In genomic region chr4:168440442-168441264, GRCh38 we compare ENCODE assay signal across 8 cellular contexts. TPM values are rescaled to one million over a fixed set of nuclear protein-coding genes. Genes with fewer than 3 reads are reported as not detected.
DNase-seq lines count a peak whose midpoint lies in the region; ATAC-seq, FAIRE-seq and TF ChIP-seq lines count a peak whose summit lies in the region.

No MANE protein-coding gene starts in this region.

- no peak overlapping the region for H3K4me3 ChIP-seq in mesenchymal stem cell (ENCODE audit: insufficient read depth in 1 of 2, low read depth in 1 of 2, low read length in 2 of 2)

- H3K18ac ChIP-seq in mesenchymal stem cell (ENCODE audit: low read depth in 1 of 2, low read length in 2 of 2), result no peak overlapping the region

- H3K36me3 Mint-ChIP-seq in activated CD4-positive, alpha-beta memory T cell treated with anti-CD3 and anti-CD28 coated beads, Interleukin-2, amount 10 ng/mL, durations not matched to agents 7 days and 5 days (ENCODE audit: low read depth), result peaks cover 57% of the 10 kb centered on the region

- no peaks in the 10 kb centered on the region for H3K9me3 Mint-ChIP-seq in activated CD4-positive, alpha-beta memory T cell treated with anti-CD3 and anti-CD28 coated beads, Interleukin-2, amount 10 ng/mL, durations not matched to agents 7 days and 5 days

- peak overlapping the region; percentile 95 for H3K27ac ChIP-seq in mesenchymal stem cell (ENCODE audit: low read length, poor library complexity, severe bottlenecking)

- H3K4me1 ChIP-seq in mesenchymal stem cell (ENCODE audit: control insufficient read depth, insufficient read depth, low read depth, low read length), result peaks cover 1% of the 10 kb centered on the region

- no peak overlapping the region for H4K91ac ChIP-seq in mesenchymal stem cell (ENCODE audit: low read length)

- no peak overlapping the region for H3K4ac ChIP-seq in mesenchymal stem cell (ENCODE audit: low read depth in 1 of 2, low read length in 2 of 2)

- DNase-seq in RKO (ENCODE audit: low spot score), result peak; percentile 29
- peak; percentile 81 for DNase-seq in mesenchymal stem cell
- no peak for DNase-seq in D721Med (ENCODE audit: insufficient read length, low spot score)
- DNase-seq in NCI-H526 treated with DMSO at 0.1 percent for 48 hours (lab: John Stamatoyannopoulos, UW), result no peak
- DNase-seq in activated CD4-positive, alpha-beta memory T cell treated with anti-CD3 and anti-CD28 coated beads, Interleukin-2, amount 10 ng/mL, durations not matched to agents 7 days and 5 days, result no peak
- DNase-seq in DMS 273 (lab: John Stamatoyannopoulos, UW; ENCODE audit: unreplicated experiment), result no peak

- no peak overlapping the region for H3K14ac ChIP-seq in mesenchymal stem cell (ENCODE audit: low read length in 2 of 2)

- no peak overlapping the region for H2AK5ac ChIP-seq in mesenchymal stem cell (ENCODE audit: low read length, severe bottlenecking)

- H2BK15ac ChIP-seq in mesenchymal stem cell (ENCODE audit: low read depth, poor library complexity, severe bottlenecking), result no peak overlapping the region

- peaks cover 2% of the 10 kb centered on the region for H3K79me1 ChIP-seq in mesenchymal stem cell (replicated peaks; ENCODE audit: low read length, poor library complexity, severe bottlenecking)

- CTCF ChIA-PET in activated CD4-positive, alpha-beta memory T cell treated with anti-CD3 and anti-CD28 coated beads, Interleukin-2, amount 10 ng/mL, durations not matched to agents 7 days and 5 days (lab: Charles Lee), result no interaction called here

- POLR2A ChIA-PET in activated CD4-positive, alpha-beta memory T cell treated with anti-CD3 and anti-CD28 coated beads, Interleukin-2, amount 10 ng/mL, durations not matched to agents 7 days and 5 days (lab: Charles Lee), result no interaction called here

- no peak for FAIRE-seq in D721Med (lab: Jason Lieb, UNC)

- H2BK5ac ChIP-seq in mesenchymal stem cell (ENCODE audit: low read depth, low read length, poor library complexity, severe bottlenecking), result peak overlapping the region; percentile 84

- no peak overlapping the region for H3K4me2 ChIP-seq in mesenchymal stem cell (ENCODE audit: low read length, poor library complexity, severe bottlenecking)

- WGBS in mesenchymal stem cell, result 50% methylated on average over 2 of the region's 4 CpGs

- no peaks in the 10 kb centered on the region for H3K27me3 Mint-ChIP-seq in activated CD4-positive, alpha-beta memory T cell treated with anti-CD3 and anti-CD28 coated beads, Interleukin-2, amount 10 ng/mL, durations not matched to agents 7 days and 5 days

- no peak for TF ChIP-seq CTCF in D721Med (IDR thresholded peaks at IDR 0.05; ENCODE audit: insufficient read depth, missing control alignments)

- no peak overlapping the region for H3K27ac Mint-ChIP-seq in activated CD4-positive, alpha-beta memory T cell treated with anti-CD3 and anti-CD28 coated beads, Interleukin-2, amount 10 ng/mL, durations not matched to agents 7 days and 5 days

- no peak overlapping the region for H2AFZ ChIP-seq in mesenchymal stem cell (ENCODE audit: low read depth, low read length)

- H3K23ac ChIP-seq in mesenchymal stem cell (ENCODE audit: low read length in 2 of 2), result no peak overlapping the region

- no peak overlapping the region for H3K4me3 Mint-ChIP-seq in activated CD4-positive, alpha-beta memory T cell treated with anti-CD3 and anti-CD28 coated beads, Interleukin-2, amount 10 ng/mL, durations not matched to agents 7 days and 5 days

- no peak overlapping the region for H2BK120ac ChIP-seq in mesenchymal stem cell (ENCODE audit: low read depth, low read length)

- no peak overlapping the region for H4K8ac ChIP-seq in mesenchymal stem cell (ENCODE audit: low read length)

- no peaks in the 10 kb centered on the region for H3K27me3 ChIP-seq in mesenchymal stem cell (ENCODE audit: control insufficient read depth in 1 of 2, insufficient read depth in 1 of 2, low read length in 2 of 2)

- peak overlapping the region; percentile 10 for H3K9ac ChIP-seq in mesenchymal stem cell (ENCODE audit: low read length)

- peaks cover 0 to 56% of the 10 kb centered on the region in 2 experiments for H3K36me3 ChIP-seq in mesenchymal stem cell (ENCODE audit: control insufficient read depth in 1 of 2, insufficient read depth in 2 of 2, low read depth in 1 of 2, low read length in 2 of 2)

- H2BK12ac ChIP-seq in mesenchymal stem cell (ENCODE audit: low read length in 2 of 2), result no peak overlapping the region

- ATAC-seq in GM18870 (IDR thresholded peaks at IDR 0.05; ENCODE audit: unreplicated experiment) (peak; percentile 100), HG02884 (IDR thresholded peaks at IDR 0.05; ENCODE audit: unreplicated experiment) (peak; percentile 92)

- H3K9me3 ChIP-seq in mesenchymal stem cell (ENCODE audit: control insufficient read depth, low read length), result peaks cover 8% of the 10 kb centered on the region

- peaks cover 8% of the 10 kb centered on the region for H3K4me1 Mint-ChIP-seq in activated CD4-positive, alpha-beta memory T cell treated with anti-CD3 and anti-CD28 coated beads, Interleukin-2, amount 10 ng/mL, durations not matched to agents 7 days and 5 days

RNA-seq across cellular contexts. Expression of gene DDX60L, which starts 39.6 kb away (rescaled TPM):
- 8.1 TPM for polyA plus RNA-seq in mesenchymal stem cell (2013, experiment 1 of 2)
- 7.8 TPM for polyA plus RNA-seq in mesenchymal stem cell (2013, experiment 2 of 2)
- 10 to 100 TPM; 73.3 to 78.4 TPM for total RNA-seq in activated CD4-positive, alpha-beta memory T cell treated with anti-CD3 and anti-CD28 coated beads, Interleukin-2, amount 10 ng/mL, durations not matched to agents 7 days and 5 days

RNA-seq across cellular contexts. Expression of gene PALLD, which starts 56.2 kb away (rescaled TPM):
- polyA plus RNA-seq in mesenchymal stem cell (2013, experiment 1 of 2), result 109 TPM
- polyA plus RNA-seq in mesenchymal stem cell (2013, experiment 2 of 2), result 108 TPM
- total RNA-seq in activated CD4-positive, alpha-beta memory T cell treated with anti-CD3 and anti-CD28 coated beads, Interleukin-2, amount 10 ng/mL, durations not matched to agents 7 days and 5 days, result 1 to 10 TPM; 5.4 to 5.8 TPM

Comparison
In these comparisons a context has a peak if more than half of its experiments do, and no peak if none do; other contexts are left out.
1. DNase-seq: peak in RKO (single experiment) and mesenchymal stem cell (single experiment); none in D721Med (single experiment), NCI-H526 treated with DMSO at 0.1 percent for 48 hours (single experiment), activated CD4-positive, alpha-beta memory T cell treated with anti-CD3 and anti-CD28 coated beads, Interleukin-2, amount 10 ng/mL, durations not matched to agents 7 days and 5 days (single experiment) and DMS 273 (single experiment).